ENCODE assay signal across 12 cellular contexts in genomic region chr13:51000576-51001260, GRCh38.
DNase-seq lines count a peak whose midpoint lies in the region; ATAC-seq and TF ChIP-seq lines count a peak whose summit lies in the region.
"Had no signal": no experiment of that assay in that cellular context is flagged by ENCODE, and none has a peak within 500 bp of the region (broad histone marks: within the 10 kb centered on the region; RNA-seq: fewer than 3 reads in every experiment).

No MANE protein-coding gene starts in this region.

- no TSS peak for BruUV-seq in PC-3 (replicated peaks; lab: Mats Ljungman, UMichigan)

- ATAC-seq in PC-3 = peak; percentile 24; the same call in 1 of the 2 replicates
- ATAC-seq in Right ventricle myocardium superior (ENCODE audit: poor library complexity) = peak; percentile 81
- ATAC-seq: A549, T-cell had no signal

- H2AFZ ChIP-seq in PC-3 (ENCODE audit: low read length) = no peak overlapping the region

- POLR2A ChIA-PET in PC-3 (lab: Charles Lee; ENCODE audit: unreplicated experiment) = no interaction called here

- no peak overlapping the region for H3K27ac ChIP-seq in PC-3 (ENCODE audit: low read length)
- H3K27ac ChIP-seq: A549 had no signal

- no peak overlapping the region for H3K4me3 ChIP-seq in PC-3 (ENCODE audit: low read length)
- H3K4me3 ChIP-seq: A549 had no signal

- CTCF ChIA-PET in PC-3 (lab: Charles Lee) = no interaction called here

- no peaks in the 10 kb centered on the region for H3K9me3 ChIP-seq in PC-3 (ENCODE audit: low read length)
- H3K9me3 ChIP-seq: A549 had no signal

- H3K27ac Mint-ChIP-seq in immature natural killer cell = no peak overlapping the region
- H3K27ac Mint-ChIP-seq: IgD-negative memory B cell, T-cell had no signal

- no peaks in the 10 kb centered on the region for H3K4me1 ChIP-seq in PC-3 (ENCODE audit: insufficient read depth, low read length)
- H3K4me1 ChIP-seq: A549 had no signal

- H3K9me3 Mint-ChIP-seq in immature natural killer cell = no peaks in the 10 kb centered on the region
- H3K9me3 Mint-ChIP-seq: T-cell had no signal

- H3K36me3 Mint-ChIP-seq in immature natural killer cell = peaks cover 0 to 7% (median 0%) of the 10 kb centered on the region in 3 donors
- H3K36me3 Mint-ChIP-seq: T-cell had no signal

- H3K4me3 Mint-ChIP-seq in immature natural killer cell = no peak overlapping the region
- H3K4me3 Mint-ChIP-seq: IgD-negative memory B cell, T-cell had no signal

- H3K27me3 ChIP-seq in PC-3 (ENCODE audit: low read length) = no peaks in the 10 kb centered on the region

- no peak overlapping the region for H3K4me2 ChIP-seq in PC-3 (ENCODE audit: low read length)
- H3K4me2 ChIP-seq: A549 had no signal

- DNase-seq in NCI-H2029 treated with DMSO at 0.1 percent for 48 hours (lab: John Stamatoyannopoulos, UW) (peak; percentile 63), NCI-H2029 (lab: John Stamatoyannopoulos, UW) (no peak), PC-3 (peak; percentile 2), Right ventricle myocardium superior (peak; percentile 74), superior temporal gyrus (ENCODE audit: extremely low spot score) (peak; percentile 27), NCI-H82 treated with DMSO at 0.1 percent for 48 hours (lab: John Stamatoyannopoulos, UW; ENCODE audit: unreplicated experiment) (no peak), HUDEP-2 (lab: John Stamatoyannopoulos, UW; ENCODE audit: unreplicated experiment in 76 of 76) (no peak), immature natural killer cell (no peak)
- DNase-seq: activated gamma-delta T cell, T-cell had no signal

- no peaks in the 10 kb centered on the region for H4K20me1 ChIP-seq in PC-3 (ENCODE audit: low read length)

- no peaks in the 10 kb centered on the region for H3F3A ChIP-seq in PC-3 (ENCODE audit: low read length, unreplicated experiment)

- H3K36me3 ChIP-seq in PC-3 (ENCODE audit: low read depth, low read length) = no peaks in the 10 kb centered on the region

- no peaks in the 10 kb centered on the region for H3K4me1 Mint-ChIP-seq in immature natural killer cell
- H3K4me1 Mint-ChIP-seq: IgD-negative memory B cell, T-cell had no signal

- no peak overlapping the region for H3K9ac ChIP-seq in PC-3 (ENCODE audit: low read length)

- no peaks in the 10 kb centered on the region for H3K9me2 ChIP-seq in PC-3 (replicated peaks; ENCODE audit: low read length)

- peaks cover 7 to 16% (median 9%) of the 10 kb centered on the region in 3 donors for H3K27me3 Mint-ChIP-seq in immature natural killer cell (ENCODE audit: low read depth in 3 of 3)

- TF ChIP-seq CTCF in PC-3 (conservative IDR thresholded peaks at IDR 0.05; ENCODE audit: low read depth, low read length) = no peak

- no peaks in the 10 kb centered on the region for H3K79me2 ChIP-seq in PC-3 (ENCODE audit: low read length)

- intact Hi-C loops in PC-3 (cut with micrococcal nuclease) (no loop called here), Right ventricle myocardium superior (cut with DNase I) (no loop called here)

Comparison
In these comparisons a context has a peak if more than half of its experiments do, and no peak if none do; other contexts are left out.
1. DNase-seq: peak in NCI-H2029 treated with DMSO at 0.1 percent for 48 hours (single experiment), PC-3 (single experiment), Right ventricle myocardium superior (single experiment) and superior temporal gyrus (single experiment); none in NCI-H2029 (single experiment), NCI-H82 treated with DMSO at 0.1 percent for 48 hours (single experiment), HUDEP-2 (0 of 76) and immature natural killer cell (0 of 3).